Comparison of ENCODE assay signal across 10 cellular contexts in genomic region chr7:6367701-6368211, GRCh38. TPM values are rescaled to one million over a fixed set of nuclear protein-coding genes. Genes with fewer than 3 reads are reported as not detected.
DNase-seq lines count a peak whose midpoint lies in the region; TF ChIP-seq lines count a peak whose summit lies in the region.
"Had no signal": no experiment of that assay in that cellular context is flagged by ENCODE, and none has a peak within 500 bp of the region (broad histone marks: within the 10 kb centered on the region; RNA-seq: fewer than 3 reads in every experiment).

No MANE protein-coding gene starts in this region.

- no peaks in the 10 kb centered on the region for H3K36me3 Mint-ChIP-seq in type B pancreatic cell
- H3K36me3 Mint-ChIP-seq: activated CD8-positive, alpha-beta memory T cell treated with anti-CD3 and anti-CD28 coated beads, Interleukin-2, amount 10 ng/mL, durations not matched to agents 7 days and 5 days had no signal

- peak overlapping the region; percentile 64 for H3K27ac Mint-ChIP-seq in type B pancreatic cell
- H3K27ac Mint-ChIP-seq: activated CD8-positive, alpha-beta memory T cell treated with anti-CD3 and anti-CD28 coated beads, Interleukin-2, amount 10 ng/mL, durations not matched to agents 7 days and 5 days had no signal

- POLR2A ChIA-PET in HEK293T (lab: Yijun Ruan, JAX): no interaction called here

- peaks cover 5% of the 10 kb centered on the region for H3K4me1 Mint-ChIP-seq in type B pancreatic cell (ENCODE audit: unreplicated experiment)

- TF ChIP-seq CTCF in fibroblast of villous mesenchyme (IDR thresholded peaks at IDR 0.05; ENCODE audit: insufficient read depth, low read depth, low read length): no peak
- TF ChIP-seq CTCF in type B pancreatic cell (conservative IDR thresholded peaks at IDR 0.05): no peak

- H3K4me3 Mint-ChIP-seq in type B pancreatic cell: no peak overlapping the region
- H3K4me3 Mint-ChIP-seq: activated CD8-positive, alpha-beta memory T cell treated with anti-CD3 and anti-CD28 coated beads, Interleukin-2, amount 10 ng/mL, durations not matched to agents 7 days and 5 days had no signal

- CTCF ChIA-PET in HEK293T (lab: Yijun Ruan, JAX): no interaction called here

- H3K27me3 Mint-ChIP-seq in type B pancreatic cell: no peaks in the 10 kb centered on the region
- H3K27me3 Mint-ChIP-seq: activated CD8-positive, alpha-beta memory T cell treated with anti-CD3 and anti-CD28 coated beads, Interleukin-2, amount 10 ng/mL, durations not matched to agents 7 days and 5 days had no signal

- H3K4me3 ChIP-seq in fibroblast of villous mesenchyme (ENCODE audit: low read depth, low read length): no peak overlapping the region

- no peaks in the 10 kb centered on the region for H3K9me3 Mint-ChIP-seq in type B pancreatic cell

- DNase-seq in DMS 273 (lab: John Stamatoyannopoulos, UW; ENCODE audit: unreplicated experiment): peak; percentile 34
- DNase-seq in DMS 273 treated with DMSO at 0.1 percent for 48 hours (lab: John Stamatoyannopoulos, UW): no peak
- peak; percentile 62 for DNase-seq in SW480 (ENCODE audit: low spot score)
- DNase-seq in fibroblast of villous mesenchyme (ENCODE audit: low read depth): peak; percentile 86
- DNase-seq in type B pancreatic cell (ENCODE audit: extremely low spot score, unreplicated experiment): no peak
- DNase-seq in islet precursor cell: no peak
- no peak for DNase-seq in HEK293T (ENCODE audit: extremely low spot score)
- DNase-seq in dermis blood vessel endothelial cell: no peak
- DNase-seq: activated CD8-positive, alpha-beta memory T cell treated with anti-CD3 and anti-CD28 coated beads, Interleukin-2, amount 10 ng/mL, durations not matched to agents 7 days and 5 days; NCI-H2081 treated with DMSO at 0.1 percent for 48 hours had no signal

TF ChIP-seq in HEK293T, 16 proteins besides CTCF, POLR2A, EP300 and RAD21:
- no peak for TF ChIP-seq FOXA1 (IDR thresholded peaks at IDR 0.05)
- no peak for TF ChIP-seq ARNT (IDR thresholded peaks at IDR 0.05)
- no peak for TF ChIP-seq FOXK2 (IDR thresholded peaks at IDR 0.05)
- TF ChIP-seq TARDBP (IDR thresholded peaks at IDR 0.05): no peak
- no peak for TF ChIP-seq HDGF (IDR thresholded peaks at IDR 0.05; ENCODE audit: borderline replicate concordance)
- TF ChIP-seq SUZ12 (IDR thresholded peaks at IDR 0.05): no peak
- no peak for TF ChIP-seq BHLHE40 (IDR thresholded peaks at IDR 0.05; ENCODE audit: borderline replicate concordance)
- no peak for TF ChIP-seq L3MBTL2 (conservative IDR thresholded peaks at IDR 0.05)
- no peak for TF ChIP-seq SP1 (IDR thresholded peaks at IDR 0.05)
- no peak for TF ChIP-seq LEF1 (IDR thresholded peaks at IDR 0.05; ENCODE audit: borderline replicate concordance)
- TF ChIP-seq ZNF384 (IDR thresholded peaks at IDR 0.05): no peak
- no peak for TF ChIP-seq FOXM1 (IDR thresholded peaks at IDR 0.05; ENCODE audit: borderline replicate concordance)
- no peak for TF ChIP-seq ELF4 (IDR thresholded peaks at IDR 0.05)
TF ChIP-seq in HEK293T: peak in this region for 0.

RNA-seq across cellular contexts. Expression of gene RAC1, which starts 6.6 kb away (rescaled TPM):
- total RNA-seq in fibroblast of villous mesenchyme (58.6 and 66.9 TPM in 2 replicates), type B pancreatic cell (ENCODE audit: low replicate concordance) (204 and 253 TPM in 2 replicates), dermis blood vessel endothelial cell (58.9 and 105 TPM in 2 replicates)

RNA-seq across cellular contexts. Expression of gene FAM220A, which starts 19.0 kb away (rescaled TPM):
- total RNA-seq in fibroblast of villous mesenchyme (15.5 and 22.9 TPM in 2 replicates), type B pancreatic cell (ENCODE audit: low replicate concordance) (22.0 and 23.2 TPM in 2 replicates), dermis blood vessel endothelial cell (16.7 and 18.7 TPM in 2 replicates)

Comparison
In these comparisons a context has a peak if more than half of its experiments do, and no peak if none do; other contexts are left out.
1. DNase-seq: peak in DMS 273 (single experiment), SW480 (single experiment) and fibroblast of villous mesenchyme (single experiment); none in DMS 273 treated with DMSO at 0.1 percent for 48 hours (single experiment), type B pancreatic cell (single experiment), islet precursor cell (single experiment), HEK293T (single experiment) and dermis blood vessel endothelial cell (single experiment).